In genomic region chr20:48626226-48626937, GRCh38 we compare ENCODE assay signal across 11 cellular contexts.
DNase-seq lines count a peak whose midpoint lies in the region; ATAC-seq and TF ChIP-seq lines count a peak whose summit lies in the region.
"Had no signal": no experiment of that assay in that cellular context is flagged by ENCODE, and none has a peak within 500 bp of the region (broad histone marks: within the 10 kb centered on the region; RNA-seq: fewer than 3 reads in every experiment).

No MANE protein-coding gene starts in this region.

- no peaks in the 10 kb centered on the region for H3F3A ChIP-seq in smooth muscle cell (ENCODE audit: low read depth)

- H3K27ac Mint-ChIP-seq in activated naive CD4-positive, alpha-beta T cell treated with anti-CD3 and anti-CD28 coated beads, Interleukin-2, amount 10 ng/mL, durations not matched to agents 7 days and 5 days = peak overlapping the region; percentile 81
- H3K27ac Mint-ChIP-seq in WTC11 = peak overlapping the region; percentile 64; the same call in 1 of the 2 replicates

- TF ChIP-seq CTCF in WTC11 (IDR thresholded peaks at IDR 0.05) (no peak), fibroblast of villous mesenchyme (IDR thresholded peaks at IDR 0.05; ENCODE audit: insufficient read depth, low read depth, low read length) (no peak), testis (IDR thresholded peaks at IDR 0.05) (no peak), smooth muscle cell (IDR thresholded peaks at IDR 0.05; ENCODE audit: borderline replicate concordance, insufficient read depth, poor library complexity, severe bottlenecking) (no peak)

- H3K4me3 ChIP-seq in fibroblast of villous mesenchyme (ENCODE audit: low read depth, low read length) (no peak overlapping the region), testis (no peak overlapping the region), smooth muscle cell (no peak overlapping the region)
- H3K4me3 ChIP-seq: lung had no signal

- H3K4me2 ChIP-seq in smooth muscle cell = no peak overlapping the region

- H3K27me3 Mint-ChIP-seq in activated naive CD4-positive, alpha-beta T cell treated with anti-CD3 and anti-CD28 coated beads, Interleukin-2, amount 10 ng/mL, durations not matched to agents 7 days and 5 days = no peaks in the 10 kb centered on the region
- H3K27me3 Mint-ChIP-seq in WTC11 (ENCODE audit: low read depth) = no peaks in the 10 kb centered on the region
- H3K27me3 Mint-ChIP-seq: brain had no signal

- peak overlapping the region; percentile 0 for H3K4me3 Mint-ChIP-seq in activated naive CD4-positive, alpha-beta T cell treated with anti-CD3 and anti-CD28 coated beads, Interleukin-2, amount 10 ng/mL, durations not matched to agents 7 days and 5 days
- H3K4me3 Mint-ChIP-seq in WTC11 = no peak overlapping the region
- H3K4me3 Mint-ChIP-seq: brain had no signal

- H3K4me1 Mint-ChIP-seq in activated naive CD4-positive, alpha-beta T cell treated with anti-CD3 and anti-CD28 coated beads, Interleukin-2, amount 10 ng/mL, durations not matched to agents 7 days and 5 days = peaks cover 23% of the 10 kb centered on the region
- peaks cover 7% of the 10 kb centered on the region; the same call in 1 of the 2 replicates for H3K4me1 Mint-ChIP-seq in WTC11
- H3K4me1 Mint-ChIP-seq: brain had no signal

- no peaks in the 10 kb centered on the region for H3K9me3 Mint-ChIP-seq in activated naive CD4-positive, alpha-beta T cell treated with anti-CD3 and anti-CD28 coated beads, Interleukin-2, amount 10 ng/mL, durations not matched to agents 7 days and 5 days
- no peaks in the 10 kb centered on the region for H3K9me3 Mint-ChIP-seq in WTC11

- intact Hi-C loops in testis (cut with DNase I; ENCODE audit: low total_unique reads) = no loop called here
- intact Hi-C loops in cardiac septum (cut with DNase I) = no loop called here

- peaks cover 35% of the 10 kb centered on the region for H3K36me3 Mint-ChIP-seq in activated naive CD4-positive, alpha-beta T cell treated with anti-CD3 and anti-CD28 coated beads, Interleukin-2, amount 10 ng/mL, durations not matched to agents 7 days and 5 days
- no peaks in the 10 kb centered on the region for H3K36me3 Mint-ChIP-seq in WTC11

- POLR2A ChIA-PET in WTC11 (lab: Charles Lee) = no interaction called here

- H4K20me1 ChIP-seq in smooth muscle cell (ENCODE audit: low read depth) = no peaks in the 10 kb centered on the region

- H3K27ac ChIP-seq in testis (no peak overlapping the region), smooth muscle cell (ENCODE audit: low read depth) (no peak overlapping the region)

- no peak for ATAC-seq in WTC11

- H3K27me3 ChIP-seq in testis (no peaks in the 10 kb centered on the region), smooth muscle cell (ENCODE audit: low read depth) (no peaks in the 10 kb centered on the region)

- 89 to 91% methylated on average over 19 to 24 of the region's 24 CpGs for WGBS in testis, 2 donors
- 88% methylated on average over 24 of the region's 24 CpGs for WGBS in smooth muscle cell (ENCODE audit: low lambda C conversion rate)

- H3K36me3 ChIP-seq in testis (ENCODE audit: low read depth, missing control alignments) (no peaks in the 10 kb centered on the region), smooth muscle cell (ENCODE audit: low read depth) (no peaks in the 10 kb centered on the region)

- no peak overlapping the region for H3K9ac ChIP-seq in smooth muscle cell (ENCODE audit: low read depth)

- H3K79me2 ChIP-seq in smooth muscle cell (ENCODE audit: low read depth) = no peaks in the 10 kb centered on the region

- CTCF ChIA-PET in activated naive CD4-positive, alpha-beta T cell treated with anti-CD3 and anti-CD28 coated beads, Interleukin-2, amount 10 ng/mL, durations not matched to agents 7 days and 5 days (lab: Charles Lee) = interaction anchor here (0.6 to 1.0 kb wide), 2 partner anchors 962 to 1081 kb away, joined by 3 read pairs; no protein-coding TSS in a partner anchor
- CTCF ChIA-PET in WTC11 (lab: Charles Lee) = no interaction called here

- H3K9me3 ChIP-seq in testis (no peaks in the 10 kb centered on the region), smooth muscle cell (replicated peaks; ENCODE audit: low read depth) (no peaks in the 10 kb centered on the region)

- H2AFZ ChIP-seq in smooth muscle cell (ENCODE audit: low read depth) = no peak overlapping the region

- TF ChIP-seq POLR2A in testis (IDR thresholded peaks at IDR 0.05) = no peak

- DNase-seq in activated naive CD4-positive, alpha-beta T cell treated with anti-CD3 and anti-CD28 coated beads, Interleukin-2, amount 10 ng/mL, durations not matched to agents 7 days and 5 days = peak; percentile 55
- DNase-seq in activated naive CD4-positive, alpha-beta T cell treated with anti-CD3 and anti-CD28 coated beads, Interleukin-2, amount 50 U/mL, for 16 hours = no peak
- DNase-seq in WTC11 (ENCODE audit: low spot score) = no peak
- peak; percentile 84 for DNase-seq in fibroblast of villous mesenchyme (ENCODE audit: low read depth)
- no peak for DNase-seq in testis
- no peak for DNase-seq in cerebellar nuclear complex (lab: John Stamatoyannopoulos, UW)
- DNase-seq in cardiac septum (ENCODE audit: low spot score) = no peak
- DNase-seq in smooth muscle cell (lab: John Stamatoyannopoulos, UW; ENCODE audit: unreplicated experiment) = no peak
- DNase-seq: foreskin fibroblast had no signal

- H3K4me1 ChIP-seq in testis = peaks cover 17% of the 10 kb centered on the region
- H3K4me1 ChIP-seq in smooth muscle cell (ENCODE audit: low read depth) = no peaks in the 10 kb centered on the region

TF ChIP-seq in WTC11, 78 proteins besides CTCF, POLR2A, EP300 and RAD21:
- TF ChIP-seq HMGA2 (CRISPR knock-in tag; IDR thresholded peaks at IDR 0.05) (no peak), NR2C2 (CRISPR knock-in tag; IDR thresholded peaks at IDR 0.05) (no peak), NR1H2 (CRISPR knock-in tag; IDR thresholded peaks at IDR 0.05) (no peak), FOXK1 (CRISPR knock-in tag; IDR thresholded peaks at IDR 0.05) (no peak), ATF2 (CRISPR knock-in tag; IDR thresholded peaks at IDR 0.05; ENCODE audit: borderline replicate concordance, low read depth) (no peak), ZBTB21 (CRISPR knock-in tag; IDR thresholded peaks at IDR 0.05; ENCODE audit: borderline replicate concordance) (no peak), FOXP4 (CRISPR knock-in tag; IDR thresholded peaks at IDR 0.05) (no peak), MXD4 (CRISPR knock-in tag; IDR thresholded peaks at IDR 0.05; ENCODE audit: borderline replicate concordance) (no peak), PRRX2 (CRISPR knock-in tag; IDR thresholded peaks at IDR 0.05) (no peak), HMGXB4 (CRISPR knock-in tag; IDR thresholded peaks at IDR 0.05) (no peak), EMX1 (CRISPR knock-in tag; IDR thresholded peaks at IDR 0.05) (no peak)

Comparison
In these comparisons a context has a peak if more than half of its experiments do, and no peak if none do; other contexts are left out.
1. DNase-seq: peak in activated naive CD4-positive, alpha-beta T cell treated with anti-CD3 and anti-CD28 coated beads, Interleukin-2, amount 10 ng/mL, durations not matched to agents 7 days and 5 days (single experiment) and fibroblast of villous mesenchyme (single experiment); none in activated naive CD4-positive, alpha-beta T cell treated with anti-CD3 and anti-CD28 coated beads, Interleukin-2, amount 50 U/mL, for 16 hours (single experiment), WTC11 (single experiment), testis (single experiment), cerebellar nuclear complex (0 of 2), cardiac septum (single experiment) and smooth muscle cell (single experiment).